In the genomic region with DNA sequence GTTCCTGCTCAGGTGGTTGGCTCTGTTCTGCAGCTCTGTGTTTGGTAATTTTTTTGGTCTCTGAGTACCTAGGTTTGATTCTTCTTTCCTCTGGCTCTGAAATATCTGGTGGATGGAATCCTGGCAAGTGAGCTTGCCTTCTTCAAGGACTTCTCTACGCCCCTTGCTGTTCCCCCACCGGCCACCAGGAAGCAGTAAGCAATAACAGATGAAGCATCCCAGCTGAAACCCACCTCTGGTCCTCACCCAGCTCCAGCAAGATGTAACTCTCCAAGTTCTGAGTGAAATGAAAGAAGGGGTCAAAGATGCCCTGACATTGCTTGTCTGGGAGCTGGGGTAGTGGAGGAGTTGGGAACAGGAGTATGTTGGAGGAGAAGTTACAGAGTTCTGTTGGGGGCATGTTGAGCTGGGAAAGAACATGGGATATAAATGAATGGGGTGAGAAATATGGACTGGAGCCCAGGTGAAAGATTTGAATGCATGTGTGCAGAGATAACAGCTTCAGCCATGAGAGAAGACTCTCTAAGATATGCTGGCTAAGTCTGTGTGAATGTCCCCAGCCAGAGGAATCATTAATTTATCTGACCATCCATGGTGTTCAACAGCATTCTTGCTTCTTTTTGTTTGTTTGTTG, we compare ENCODE assay signal across 8 cellular contexts. TPM values are rescaled to one million over a fixed set of nuclear protein-coding genes. Genes with fewer than 3 reads are reported as not detected.
DNase-seq lines count a peak whose midpoint lies in the region; ATAC-seq and TF ChIP-seq lines count a peak whose summit lies in the region.

No MANE protein-coding gene starts in this region.

- peak; percentile 3 for DNase-seq in ACHN
- peak; percentile 16 for DNase-seq in OCI-M2 (lab: John Stamatoyannopoulos, UW; ENCODE audit: unreplicated experiment)
- DNase-seq in astrocyte of the spinal cord (ENCODE audit: low read depth, low spot score), result peak; percentile 9
- DNase-seq in lung microvascular endothelial cell (ENCODE audit: low read depth in 2 of 2), result peak; percentile 31 to 33
- DNase-seq in cerebellar nuclear complex (lab: John Stamatoyannopoulos, UW), result no peak

- TF ChIP-seq CTCF in GM12875 (IDR thresholded peaks at IDR 0.05; ENCODE audit: borderline replicate concordance, insufficient read depth, low read depth, low read length) (peak; percentile 70), astrocyte of the spinal cord (IDR thresholded peaks at IDR 0.05; ENCODE audit: low read depth, low read length) (peak; percentile 60)

- in situ Hi-C loops in ACHN (cut with HindIII; ENCODE audit: low pct_ligation_motif_present, low pct_unique_long_range_greater_than_20kb, low sequenced_read_pairs), result no loop called here
- in situ Hi-C loops in astrocyte of the spinal cord (cut with HindIII; ENCODE audit: low sequenced_read_pairs), result no loop called here

- H3K4me3 ChIP-seq in GM12875 (ENCODE audit: low read depth, low read length) (no peak overlapping the region), astrocyte of the spinal cord (ENCODE audit: low read depth, low read length) (no peak overlapping the region)

- ATAC-seq in GM21723 (IDR thresholded peaks at IDR 0.05; ENCODE audit: unreplicated experiment) (no peak), HG03095 (IDR thresholded peaks at IDR 0.05; ENCODE audit: unreplicated experiment) (no peak)

RNA-seq across cellular contexts. Expression of gene GLP1R, which starts 51.3 kb away (rescaled TPM):
- total RNA-seq in lung microvascular endothelial cell, result not detected in 2 replicates

Comparison
In these comparisons a context has a peak if more than half of its experiments do, and no peak if none do; other contexts are left out.
1. DNase-seq: peak in ACHN (single experiment), OCI-M2 (single experiment), astrocyte of the spinal cord (single experiment) and lung microvascular endothelial cell (2 of 2); none in cerebellar nuclear complex (0 of 2).